ENCODE assay signal across 16 cellular contexts in the genomic region with DNA sequence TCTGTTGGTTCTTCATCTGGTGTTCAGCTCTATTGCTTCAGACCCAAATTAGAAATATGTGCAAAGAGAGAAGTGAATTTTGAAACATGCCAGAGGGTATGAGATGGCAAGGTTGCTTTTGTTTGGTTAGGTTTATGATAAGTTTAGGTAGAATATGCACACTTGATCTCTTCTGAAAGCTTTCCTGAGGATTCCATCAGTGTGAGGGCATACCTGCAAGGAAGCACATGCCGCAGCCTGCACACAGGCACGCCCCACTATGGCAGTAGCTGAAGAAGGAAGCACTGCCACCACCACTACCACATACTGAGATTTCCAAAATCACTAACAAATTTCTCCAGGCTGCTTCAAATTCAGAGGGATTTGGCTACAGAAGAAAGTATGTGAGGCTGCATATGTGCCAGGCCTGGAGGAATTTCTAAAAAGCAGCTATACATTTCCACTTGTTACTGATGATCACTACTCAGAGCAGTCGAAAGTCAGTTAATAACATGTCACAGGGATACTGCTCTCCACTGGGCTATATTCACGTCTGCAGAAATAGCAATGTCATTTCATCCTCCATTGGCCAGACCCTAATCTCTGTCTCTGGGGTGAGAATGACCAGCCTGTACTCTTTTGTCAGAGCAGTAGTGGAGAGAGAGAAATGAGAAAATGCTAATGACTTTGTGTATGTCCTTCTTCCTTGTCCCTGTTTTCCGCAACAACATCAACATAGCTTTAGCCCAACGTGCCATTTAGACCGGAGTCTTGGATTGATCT.
"Had no signal": no experiment of that assay in that cellular context is flagged by ENCODE, and none has a peak within 500 bp of the region (broad histone marks: within the 10 kb centered on the region; RNA-seq: fewer than 3 reads in every experiment).

No MANE protein-coding gene starts in this region.

- H3K27ac ChIP-seq: ascending aorta, breast epithelium, neural progenitor cell, pancreas had no signal

- H3K27ac Mint-ChIP-seq: activated CD4-positive, alpha-beta T cell treated with anti-CD3 and anti-CD28 coated beads, Interleukin-2, amount 10 ng/mL, durations not matched to agents 24 days and 14 days; activated naive CD8-positive, alpha-beta T cell treated with anti-CD3 and anti-CD28 coated beads, Interleukin-2, amount 50 U/mL, for 24 hours; activated T-helper 1 cell treated with anti-CD3 and anti-CD28 coated beads, Interleukin-12 subunit alpha, Interleukin-12 subunit beta, Interleukin-2, Interleukin-4 antibody, amounts not matched to agents 30 ng/mL and 10 ng/mL and 1 ng/mL, durations not matched to agents 14 hours and 24 hours and 36 hours; endodermal cell; neural progenitor cell; stimulated activated effector memory CD8-positive, alpha-beta T cell treated with anti-CD3 and anti-CD28 coated beads, Interleukin-12 subunit alpha, Interleukin-12 subunit beta, amount 100 ng/mL, for 72 hours; T-helper 2 cell treated with Interferon-gamma antibody and Interleukin-4, amounts not matched to agents 5 μg/mL and 100 μg/mL, for 36 hours had no signal

- H3K9me3 Mint-ChIP-seq: activated CD4-positive, alpha-beta T cell treated with anti-CD3 and anti-CD28 coated beads, Interleukin-2, amount 10 ng/mL, durations not matched to agents 24 days and 14 days; activated naive CD8-positive, alpha-beta T cell treated with anti-CD3 and anti-CD28 coated beads, Interleukin-2, amount 50 U/mL, for 24 hours; activated T-helper 1 cell treated with anti-CD3 and anti-CD28 coated beads, Interleukin-12 subunit alpha, Interleukin-12 subunit beta, Interleukin-2, Interleukin-4 antibody, amounts not matched to agents 30 ng/mL and 10 ng/mL and 1 ng/mL, durations not matched to agents 14 hours and 24 hours and 36 hours; endodermal cell; neural progenitor cell; stimulated activated effector memory CD8-positive, alpha-beta T cell treated with anti-CD3 and anti-CD28 coated beads, Interleukin-12 subunit alpha, Interleukin-12 subunit beta, amount 100 ng/mL, for 72 hours; T-helper 2 cell treated with Interferon-gamma antibody and Interleukin-4, amounts not matched to agents 5 μg/mL and 100 μg/mL, for 36 hours had no signal

- H3K4me3 ChIP-seq: ascending aorta, breast epithelium, neural progenitor cell, pancreas had no signal

- H3K36me3 Mint-ChIP-seq: neural progenitor cell; stimulated activated effector memory CD8-positive, alpha-beta T cell treated with anti-CD3 and anti-CD28 coated beads, Interleukin-12 subunit alpha, Interleukin-12 subunit beta, amount 100 ng/mL, for 72 hours had no signal

- H3K4me1 ChIP-seq: ascending aorta, pancreas had no signal

- H3K4me3 Mint-ChIP-seq: activated CD4-positive, alpha-beta T cell treated with anti-CD3 and anti-CD28 coated beads, Interleukin-2, amount 10 ng/mL, durations not matched to agents 24 days and 14 days; activated naive CD8-positive, alpha-beta T cell treated with anti-CD3 and anti-CD28 coated beads, Interleukin-2, amount 50 U/mL, for 24 hours; activated T-helper 1 cell treated with anti-CD3 and anti-CD28 coated beads, Interleukin-12 subunit alpha, Interleukin-12 subunit beta, Interleukin-2, Interleukin-4 antibody, amounts not matched to agents 30 ng/mL and 10 ng/mL and 1 ng/mL, durations not matched to agents 14 hours and 24 hours and 36 hours; endodermal cell; neural progenitor cell; T-helper 2 cell treated with Interferon-gamma antibody and Interleukin-4, amounts not matched to agents 5 μg/mL and 100 μg/mL, for 36 hours had no signal

- H3K4me1 Mint-ChIP-seq: neural progenitor cell had no signal

- H3K36me3 ChIP-seq: ascending aorta, breast epithelium, neural progenitor cell, pancreas had no signal

- H3K4me2 ChIP-seq: neural progenitor cell had no signal

- ATAC-seq: activated naive CD8-positive, alpha-beta T cell treated with anti-CD3 and anti-CD28 coated beads, Interleukin-2, amount 50 U/mL, for 24 hours; pancreas; stimulated activated effector memory CD8-positive, alpha-beta T cell treated with anti-CD3 and anti-CD28 coated beads, Interleukin-12 subunit alpha, Interleukin-12 subunit beta, amount 100 ng/mL, for 72 hours had no signal

- H3K9me3 ChIP-seq: ascending aorta, breast epithelium, pancreas had no signal

- H3K27me3 ChIP-seq: ascending aorta, breast epithelium, neural progenitor cell, pancreas had no signal

- DNase-seq: activated CD4-positive, alpha-beta T cell treated with anti-CD3 and anti-CD28 coated beads, Interleukin-2, amount 10 ng/mL, durations not matched to agents 24 days and 14 days; activated CD4-positive, CD25-positive, alpha-beta regulatory T cell; activated CD8-positive, alpha-beta memory T cell treated with anti-CD3 and anti-CD28 coated beads, Interleukin-2, amount 50 U/mL, for 48 hours; activated naive CD4-positive, alpha-beta T cell; activated naive CD8-positive, alpha-beta T cell treated with anti-CD3 and anti-CD28 coated beads, Interleukin-2, amount 50 U/mL, for 24 hours; endodermal cell; erythroblast; hippocampal formation; mesendoderm; pancreas had no signal

- H3K9ac ChIP-seq: neural progenitor cell had no signal
